16 cellular contexts compared by ENCODE assay signal in genomic region chr11:78177216-78177615, GRCh38. TPM values are rescaled to one million over a fixed set of nuclear protein-coding genes. Genes with fewer than 3 reads are reported as not detected.
A peak's percentile ranks its signal among the peaks of the same experiment; 100 is the strongest.
DNase-seq lines count a peak whose midpoint lies in the region; ATAC-seq and TF ChIP-seq lines count a peak whose summit lies in the region.
"Had no signal": no experiment of that assay in that cellular context is flagged by ENCODE, and none has a peak within 500 bp of the region (broad histone marks: within the 10 kb centered on the region; RNA-seq: fewer than 3 reads in every experiment).

No MANE protein-coding gene starts in this region.

- peaks cover 51% of the 10 kb centered on the region for H3K36me3 Mint-ChIP-seq in CD8-positive, alpha-beta T cell

- no peaks in the 10 kb centered on the region for H3K27me3 ChIP-seq in CD8-positive, alpha-beta T cell (ENCODE audit: insufficient read depth, low read length)
- no peaks in the 10 kb centered on the region for H3K27me3 ChIP-seq in ascending aorta
- no peaks in the 10 kb centered on the region for H3K27me3 ChIP-seq in aorta (ENCODE audit: control insufficient read depth in 1 of 2, insufficient read depth in 2 of 2, low read length in 1 of 2)
- H3K27me3 ChIP-seq: BE2C had no signal

- no peaks in the 10 kb centered on the region for H3K9me3 ChIP-seq in CD8-positive, alpha-beta T cell (ENCODE audit: low read length)
- H3K9me3 ChIP-seq in ascending aorta = no peaks in the 10 kb centered on the region
- no peaks in the 10 kb centered on the region for H3K9me3 ChIP-seq in aorta (ENCODE audit: control insufficient read depth, low read length)
- H3K9me3 ChIP-seq: A549, BE2C, Caco-2 had no signal

- no peak overlapping the region for H3K4me3 Mint-ChIP-seq in CD8-positive, alpha-beta T cell
- H3K4me3 Mint-ChIP-seq: CD8-positive, alpha-beta memory T cell; IgD-negative memory B cell had no signal

- H3K36me3 ChIP-seq in CD8-positive, alpha-beta T cell (ENCODE audit: insufficient read depth, low read length) = no peaks in the 10 kb centered on the region
- H3K36me3 ChIP-seq in ascending aorta = peaks cover 26 to 27% of the 10 kb centered on the region in 2 donors
- H3K36me3 ChIP-seq in aorta (ENCODE audit: control insufficient read depth in 1 of 2, insufficient read depth in 2 of 2, low read length in 1 of 2) = peaks cover 2 to 3% of the 10 kb centered on the region in 2 donors
- H3K36me3 ChIP-seq: BE2C had no signal

- no peaks in the 10 kb centered on the region for H3K27me3 Mint-ChIP-seq in CD8-positive, alpha-beta T cell (ENCODE audit: low read depth)
- H3K27me3 Mint-ChIP-seq: CD8-positive, alpha-beta memory T cell; IgD-negative memory B cell had no signal

- peaks cover 3% of the 10 kb centered on the region for H3K9me3 Mint-ChIP-seq in CD8-positive, alpha-beta T cell
- H3K9me3 Mint-ChIP-seq: CD8-positive, alpha-beta memory T cell had no signal

- H3K4me1 ChIP-seq in CD8-positive, alpha-beta T cell (ENCODE audit: insufficient read depth, low read length) = no peaks in the 10 kb centered on the region
- H3K4me1 ChIP-seq in ascending aorta (peaks cover 0 to 7% of the 10 kb centered on the region in 2 donors), aorta (ENCODE audit: control insufficient read depth in 1 of 2, insufficient read depth in 2 of 2, low read length in 2 of 2) (peaks cover 0 to 7% of the 10 kb centered on the region in 2 donors)

- 86 to 89% methylated on average over 7 of the region's 7 CpGs for WGBS in aorta, 2 donors

- ATAC-seq in CD8-positive, alpha-beta T cell = no peak
- ATAC-seq in aorta (ENCODE audit: low FRiP score) = peak; percentile 23
- ATAC-seq in HG03159 (IDR thresholded peaks at IDR 0.05; ENCODE audit: unreplicated experiment) = no peak
- ATAC-seq: GM12878, HCT116 had no signal

- POLR2A ChIA-PET in CD8-positive, alpha-beta T cell (lab: Charles Lee) = no interaction called here

- intact Hi-C loops in CD8-positive, alpha-beta T cell (cut with DNase I, micrococcal nuclease) = no loop called here
- intact Hi-C loops in ascending aorta (cut with DNase I) (no loop called here), aorta (cut with DNase I) (no loop called here)

- no peak overlapping the region for H3K27ac ChIP-seq in CD8-positive, alpha-beta T cell (ENCODE audit: low read depth, low read length)
- H3K27ac ChIP-seq in ascending aorta = peak overlapping the region; percentile 28 to 33
- H3K27ac ChIP-seq in aorta (ENCODE audit: low read depth in 1 of 2, low read length in 2 of 2) = no peak overlapping the region
- H3K27ac ChIP-seq: A549, C4-2B, GM23248 had no signal

- H3K4me1 Mint-ChIP-seq in CD8-positive, alpha-beta T cell (ENCODE audit: low read depth) = no peaks in the 10 kb centered on the region
- H3K4me1 Mint-ChIP-seq: IgD-negative memory B cell had no signal

- no peak for DNase-seq in CD8-positive, alpha-beta T cell
- peak; percentile 50 for DNase-seq in DMS 273 treated with DMSO at 0.1 percent for 48 hours (lab: John Stamatoyannopoulos, UW)
- no peak for DNase-seq in ascending aorta (ENCODE audit: low spot score in 2 of 2)
- peak in 1 of 2 donors; percentile 21 for DNase-seq in aorta
- DNase-seq in NCI-H748 (lab: John Stamatoyannopoulos, UW; ENCODE audit: unreplicated experiment) = no peak
- DNase-seq: Caco-2, DMS79, GM23248 had no signal

- H3K27ac Mint-ChIP-seq in CD8-positive, alpha-beta T cell = peak overlapping the region; percentile 18

- no peak for TF ChIP-seq CTCF in CD8-positive, alpha-beta T cell (IDR thresholded peaks at IDR 0.05)
- TF ChIP-seq CTCF in ascending aorta (IDR thresholded peaks at IDR 0.05) = no peak

- no peak overlapping the region for H3K4me3 ChIP-seq in CD8-positive, alpha-beta T cell (ENCODE audit: low read depth, low read length)
- no peak overlapping the region for H3K4me3 ChIP-seq in ascending aorta
- H3K4me3 ChIP-seq in aorta (ENCODE audit: low read length in 2 of 2) = no peak overlapping the region
- H3K4me3 ChIP-seq: A549, GM12878, GM23248 had no signal

- CTCF ChIA-PET in CD8-positive, alpha-beta T cell (lab: Charles Lee) = no interaction called here

RNA-seq across cellular contexts. Expression of gene KCTD21, which starts 11.2 kb away (rescaled TPM):
- 1 to 10 TPM; 3.0 to 3.4 TPM for total RNA-seq in CD8-positive, alpha-beta T cell
- total RNA-seq in ascending aorta (30.7 TPM), aorta (10 to 100 TPM; 14.0 to 16.1 TPM)
- polyA plus RNA-seq in aorta = 1 to 10 TPM; 4.8 to 7.5 TPM

RNA-seq across cellular contexts. Expression of gene USP35, which starts 11.5 kb away (rescaled TPM):
- 10 to 100 TPM; 22.3 to 23.4 TPM for total RNA-seq in CD8-positive, alpha-beta T cell
- total RNA-seq in ascending aorta = 34.0 TPM
- 10 to 100 TPM; 26.8 to 28.0 TPM for total RNA-seq in aorta
- 10 to 100 TPM in 1 of 2 donors, 1 to 10 TPM in 1; 3.0 to 18.7 TPM for polyA plus RNA-seq in aorta

RNA-seq across cellular contexts. Expression of gene ALG8, which starts 37.8 kb away (rescaled TPM):
- total RNA-seq in CD8-positive, alpha-beta T cell = 10 to 100 TPM; 14.2 to 17.5 TPM
- total RNA-seq in ascending aorta (27.0 TPM), aorta (10 to 100 TPM; 22.2 to 23.6 TPM)
- polyA plus RNA-seq in aorta = 10 to 100 TPM; 18.0 to 24.2 TPM

Comparison
In these comparisons a context has a peak if more than half of its experiments do, and no peak if none do; other contexts are left out.
1. H3K27ac ChIP-seq: peak in ascending aorta (2 of 2); none in CD8-positive, alpha-beta T cell (single experiment) and aorta (0 of 2).